19 cellular contexts compared by ENCODE assay signal in genomic region chr5:103511554-103511885, GRCh38. TPM values are rescaled to one million over a fixed set of nuclear protein-coding genes. Genes with fewer than 3 reads are reported as not detected.
DNase-seq lines count a peak whose midpoint lies in the region; ATAC-seq and TF ChIP-seq lines count a peak whose summit lies in the region.
"Had no signal": no experiment of that assay in that cellular context is flagged by ENCODE, and none has a peak within 500 bp of the region (broad histone marks: within the 10 kb centered on the region; RNA-seq: fewer than 3 reads in every experiment).

No MANE protein-coding gene starts in this region.

- CTCF ChIA-PET in activated CD4-positive, alpha-beta memory T cell treated with anti-CD3 and anti-CD28 coated beads for 36 hours (lab: Charles Lee), result no interaction called here

- peaks cover 10% of the 10 kb centered on the region for H3K9me3 Mint-ChIP-seq in HFFc6
- peaks cover 3% of the 10 kb centered on the region for H3K9me3 Mint-ChIP-seq in activated CD4-positive, alpha-beta memory T cell treated with anti-CD3 and anti-CD28 coated beads for 36 hours
- H3K9me3 Mint-ChIP-seq: activated CD4-positive, alpha-beta T cell treated with anti-CD3 and anti-CD28 coated beads, Interleukin-2, amount 10 ng/mL, durations not matched to agents 7 days and 5 days had no signal

- no peaks in the 10 kb centered on the region for H3K27me3 ChIP-seq in tibial artery
- H3K27me3 ChIP-seq: dorsolateral prefrontal cortex, esophagus squamous epithelium had no signal

- in situ Hi-C loops in astrocyte of the spinal cord (cut with HindIII; ENCODE audit: low sequenced_read_pairs) (no loop called here), GM13976 (cut with MboI; ENCODE audit: low sequenced_read_pairs, unreplicated experiment) (no loop called here)

- no peaks in the 10 kb centered on the region; the same call in 1 of the 2 replicates for H3K27me3 Mint-ChIP-seq in HFFc6 (ENCODE audit: insufficient read depth)
- peaks cover 4% of the 10 kb centered on the region for H3K27me3 Mint-ChIP-seq in activated CD4-positive, alpha-beta memory T cell treated with anti-CD3 and anti-CD28 coated beads for 36 hours
- H3K27me3 Mint-ChIP-seq: type B pancreatic cell had no signal

- intact Hi-C loops in tibial artery (cut with DNase I; ENCODE audit: low total_unique reads), result no loop called here
- intact Hi-C loops in activated CD4-positive, alpha-beta memory T cell treated with anti-CD3 and anti-CD28 coated beads for 36 hours (cut with micrococcal nuclease), result no loop called here

- DNase-seq in A172 (ENCODE audit: low spot score) (peak; percentile 30), HFFc6 (peak; percentile 52), astrocyte of the spinal cord (ENCODE audit: low read depth, low spot score) (peak; percentile 31), glomerular visceral epithelial cell (ENCODE audit: extremely low spot score) (peak; percentile 46), tibial artery (no peak), GM13976 (ENCODE audit: low spot score) (no peak)
- no peak for DNase-seq in activated CD4-positive, alpha-beta memory T cell treated with anti-CD3 and anti-CD28 coated beads for 36 hours
- DNase-seq: 8988T; activated CD4-positive, alpha-beta T cell treated with anti-CD3 and anti-CD28 coated beads, Interleukin-2, amount 10 ng/mL, durations not matched to agents 7 days and 5 days; activated naive CD4-positive, alpha-beta T cell treated with anti-CD3 and anti-CD28 coated beads for 36 hours; CD4-positive, alpha-beta T cell; dorsolateral prefrontal cortex; esophagus squamous epithelium; IMR-90; kidney; NCI-H748 treated with DMSO at 0.1 percent for 48 hours; stimulated activated naive CD4-positive, alpha-beta T cell had no signal

- H3K4me1 Mint-ChIP-seq in HFFc6 (ENCODE audit: low read depth), result peaks cover 28% of the 10 kb centered on the region
- H3K4me1 Mint-ChIP-seq in activated CD4-positive, alpha-beta memory T cell treated with anti-CD3 and anti-CD28 coated beads for 36 hours (ENCODE audit: low read depth), result no peaks in the 10 kb centered on the region
- H3K4me1 Mint-ChIP-seq: activated CD4-positive, alpha-beta T cell treated with anti-CD3 and anti-CD28 coated beads, Interleukin-2, amount 10 ng/mL, durations not matched to agents 7 days and 5 days had no signal

- H3K4me3 ChIP-seq in astrocyte of the spinal cord (ENCODE audit: low read depth, low read length) (no peak overlapping the region), tibial artery (no peak overlapping the region)
- H3K4me3 ChIP-seq: dorsolateral prefrontal cortex, esophagus squamous epithelium had no signal

- H3K4me3 Mint-ChIP-seq in HFFc6, result peak overlapping the region; percentile 48
- H3K4me3 Mint-ChIP-seq in activated CD4-positive, alpha-beta memory T cell treated with anti-CD3 and anti-CD28 coated beads for 36 hours, result no peak overlapping the region
- H3K4me3 Mint-ChIP-seq: activated CD4-positive, alpha-beta T cell treated with anti-CD3 and anti-CD28 coated beads, Interleukin-2, amount 10 ng/mL, durations not matched to agents 7 days and 5 days; activated naive CD4-positive, alpha-beta T cell treated with anti-CD3 and anti-CD28 coated beads for 36 hours; CD4-positive, alpha-beta T cell; type B pancreatic cell had no signal

- H3K36me3 ChIP-seq in tibial artery, result no peaks in the 10 kb centered on the region
- H3K36me3 ChIP-seq: esophagus squamous epithelium had no signal

- POLR2A ChIA-PET in activated CD4-positive, alpha-beta memory T cell treated with anti-CD3 and anti-CD28 coated beads for 36 hours (lab: Charles Lee), result no interaction called here

- peaks cover 2 to 4% (median 3%) of the 10 kb centered on the region in 3 donors for H3K9me3 ChIP-seq in tibial artery
- H3K9me3 ChIP-seq: esophagus squamous epithelium had no signal

- ATAC-seq in GM21825 (IDR thresholded peaks at IDR 0.05; ENCODE audit: unreplicated experiment), result no peak

- TF ChIP-seq CTCF in HFFc6 (IDR thresholded peaks at IDR 0.05) (no peak), astrocyte of the spinal cord (IDR thresholded peaks at IDR 0.05; ENCODE audit: low read depth, low read length) (no peak), tibial artery (IDR thresholded peaks at IDR 0.05) (no peak), GM13976 (IDR thresholded peaks at IDR 0.05; ENCODE audit: borderline replicate concordance, control extremely low read depth, extremely low read depth, insufficient read depth, missing control alignments) (no peak)

- peak overlapping the region; percentile 55 for H3K27ac Mint-ChIP-seq in HFFc6
- H3K27ac Mint-ChIP-seq in activated CD4-positive, alpha-beta memory T cell treated with anti-CD3 and anti-CD28 coated beads for 36 hours, result no peak overlapping the region
- H3K27ac Mint-ChIP-seq: activated CD4-positive, alpha-beta T cell treated with anti-CD3 and anti-CD28 coated beads, Interleukin-2, amount 10 ng/mL, durations not matched to agents 7 days and 5 days; activated naive CD4-positive, alpha-beta T cell treated with anti-CD3 and anti-CD28 coated beads for 36 hours; CD4-positive, alpha-beta T cell; type B pancreatic cell had no signal

- peaks cover 13% of the 10 kb centered on the region for H3K36me3 Mint-ChIP-seq in HFFc6 (ENCODE audit: low read depth)
- H3K36me3 Mint-ChIP-seq in activated CD4-positive, alpha-beta memory T cell treated with anti-CD3 and anti-CD28 coated beads for 36 hours, result no peaks in the 10 kb centered on the region
- H3K36me3 Mint-ChIP-seq: type B pancreatic cell had no signal

- H3K4me1 ChIP-seq in tibial artery, result no peaks in the 10 kb centered on the region
- H3K4me1 ChIP-seq: esophagus squamous epithelium had no signal

- H3K27ac ChIP-seq in tibial artery, result no peak overlapping the region
- H3K27ac ChIP-seq: dorsolateral prefrontal cortex, esophagus squamous epithelium had no signal

RNA-seq across cellular contexts. Expression of gene NUDT12, which starts 51.1 kb away (rescaled TPM):
- 18.5 and 27.8 TPM in 2 replicates for total RNA-seq in A172 (2014; rRNA removed; shearing (Covaris generic))
- 1 to 10 TPM; 6.1 to 9.9 (median 9.0) TPM for total RNA-seq in HFFc6 (2021; fragmentation: NEBNext Ultra II Directional; extraction: Animal tissue kit (Norgen Biotek cat#: 25700))
- total RNA-seq in activated CD4-positive, alpha-beta memory T cell treated with anti-CD3 and anti-CD28 coated beads for 36 hours, result 1 to 10 TPM; 2.1 to 2.7 TPM

Comparison
In these comparisons a context has a peak if more than half of its experiments do, and no peak if none do; other contexts are left out.
1. DNase-seq: peak in A172 (single experiment), HFFc6 (single experiment), astrocyte of the spinal cord (single experiment) and glomerular visceral epithelial cell (single experiment); none in tibial artery (0 of 2), activated CD4-positive, alpha-beta memory T cell treated with anti-CD3 and anti-CD28 coated beads for 36 hours (single experiment) and GM13976 (single experiment).